Comparison of ENCODE assay signal across 24 cellular contexts in genomic region chr7:133009853-133010252, GRCh38.
"Had no signal": no experiment of that assay in that cellular context is flagged by ENCODE, and none has a peak within 500 bp of the region (broad histone marks: within the 10 kb centered on the region; RNA-seq: fewer than 3 reads in every experiment).

No MANE protein-coding gene starts in this region.

- H3K27me3 Mint-ChIP-seq: activated CD4-positive, alpha-beta memory T cell treated with anti-CD3 and anti-CD28 coated beads for 36 hours; activated naive CD8-positive, alpha-beta T cell treated with anti-CD3 and anti-CD28 coated beads, Interleukin-2, amount 10 ng/mL, durations not matched to agents 7 days and 5 days; memory B cell; stimulated activated naive B cell treated with anti-CD40 and anti-IgM and Interleukin-4, amounts not matched to agents 10 μg/mL and 1 μg/mL and 100 μg/mL, for 72 hours had no signal

- H3K4me2 ChIP-seq: smooth muscle cell had no signal

- DNase-seq: activated CD4-positive, alpha-beta memory T cell treated with anti-CD3 and anti-CD28 coated beads for 36 hours; activated CD4-positive, alpha-beta T cell treated with anti-CD3 and anti-CD28 coated beads for 48 hours; activated naive CD4-positive, alpha-beta T cell treated with Interleukin-2 at 50 U/mL for 16 hours; activated naive CD8-positive, alpha-beta T cell treated with anti-CD3 and anti-CD28 coated beads, Interleukin-2, amount 10 ng/mL, durations not matched to agents 7 days and 5 days; activated T-cell treated with anti-CD3 and anti-CD28 coated beads, Interleukin-2, amount 50 U/mL, for 48 hours; amniotic stem cell; effector CD8-positive, alpha-beta T cell; head of caudate nucleus; hypothalamus; occipital lobe; posterior cingulate gyrus; sigmoid colon; stimulated activated CD4-positive, alpha-beta T cell treated with anti-CD3 and anti-CD28 coated beads, Interleukin-15, amount 100 ng/mL, for 24 hours; stimulated activated CD8-positive, alpha-beta memory T cell treated with anti-CD3 and anti-CD28 coated beads, Interleukin-4, amount 100 ng/mL, for 48 hours; stimulated activated naive B cell treated with anti-CD40 and anti-IgM and Interleukin-4, amounts not matched to agents 10 μg/mL and 1 μg/mL and 100 μg/mL, for 72 hours; T1000; testis had no signal

- H3K4me1 ChIP-seq: sigmoid colon, testis, vagina had no signal

- H3K4me3 Mint-ChIP-seq: activated CD4-positive, alpha-beta memory T cell treated with anti-CD3 and anti-CD28 coated beads for 36 hours; activated naive CD8-positive, alpha-beta T cell treated with anti-CD3 and anti-CD28 coated beads, Interleukin-2, amount 10 ng/mL, durations not matched to agents 7 days and 5 days; memory B cell; neural crest cell; stimulated activated naive B cell treated with anti-CD40 and anti-IgM and Interleukin-4, amounts not matched to agents 10 μg/mL and 1 μg/mL and 100 μg/mL, for 72 hours; T-helper 1 cell treated with Interleukin-12 subunit alpha and Interleukin-12 subunit beta and Interleukin-4 antibody, amounts not matched to agents 30 μg/mL and 1 μg/mL, for 36 hours had no signal

- ATAC-seq: stimulated activated naive B cell treated with anti-CD40 and anti-IgM and Interleukin-4, amounts not matched to agents 10 μg/mL and 1 μg/mL and 100 μg/mL, for 72 hours had no signal

- H3K4me1 Mint-ChIP-seq: activated naive CD8-positive, alpha-beta T cell treated with anti-CD3 and anti-CD28 coated beads, Interleukin-2, amount 10 ng/mL, durations not matched to agents 7 days and 5 days had no signal

- H3K4me3 ChIP-seq: sigmoid colon, smooth muscle cell, testis, vagina had no signal

- H3K36me3 ChIP-seq: sigmoid colon, vagina had no signal

- H3K27ac Mint-ChIP-seq: activated CD4-positive, alpha-beta memory T cell treated with anti-CD3 and anti-CD28 coated beads for 36 hours; activated naive CD8-positive, alpha-beta T cell treated with anti-CD3 and anti-CD28 coated beads, Interleukin-2, amount 10 ng/mL, durations not matched to agents 7 days and 5 days; memory B cell; stimulated activated naive B cell treated with anti-CD40 and anti-IgM and Interleukin-4, amounts not matched to agents 10 μg/mL and 1 μg/mL and 100 μg/mL, for 72 hours; T-helper 1 cell treated with Interleukin-12 subunit alpha and Interleukin-12 subunit beta and Interleukin-4 antibody, amounts not matched to agents 30 μg/mL and 1 μg/mL, for 36 hours had no signal

- H3K9me3 ChIP-seq: sigmoid colon, testis, vagina had no signal

- FAIRE-seq: frontal cortex, islet of Langerhans had no signal

- H3K27ac ChIP-seq: sigmoid colon, testis, vagina had no signal

- H3K27me3 ChIP-seq: sigmoid colon, testis, vagina had no signal

- H3K9me3 Mint-ChIP-seq: neural crest cell had no signal
